ENCODE assay signal across 18 cellular contexts in the genomic region with DNA sequence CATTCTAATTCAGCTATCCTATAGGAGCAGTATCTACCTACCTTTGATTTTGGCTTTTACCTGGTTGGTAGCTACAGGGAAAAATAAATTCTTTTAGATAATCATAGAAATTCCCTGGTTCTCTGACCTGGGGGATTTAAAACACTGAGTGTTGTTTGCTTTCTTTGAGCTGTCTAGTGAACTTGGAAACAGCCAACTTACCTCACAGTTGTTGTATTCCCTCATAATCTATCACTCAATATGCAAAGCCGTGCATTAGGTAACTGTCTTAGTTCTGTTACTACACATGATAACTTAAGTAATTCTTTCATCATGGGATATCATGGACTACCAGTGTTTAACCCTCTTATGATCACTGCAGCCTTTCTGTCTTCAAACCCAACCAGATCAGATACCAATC.
DNase-seq lines count a peak whose midpoint lies in the region; ATAC-seq and TF ChIP-seq lines count a peak whose summit lies in the region.
"Had no signal": no experiment of that assay in that cellular context is flagged by ENCODE, and none has a peak within 500 bp of the region (broad histone marks: within the 10 kb centered on the region; RNA-seq: fewer than 3 reads in every experiment).

No MANE protein-coding gene starts in this region.

- intact Hi-C loops in activated T-helper 2 cell treated with anti-CD3 and anti-CD28 coated beads, Interferon-gamma antibody, Interleukin-2, Interleukin-4, amounts not matched to agents 10 μg/mL and 5 μg/mL and 100 μg/mL, durations not matched to agents 14 hours and 24 hours and 36 hours (cut with micrococcal nuclease), result no loop called here

- POLR2A ChIA-PET in RWPE1 (lab: Yijun Ruan, JAX; ENCODE audit: low non-redundant PET), result no interaction called here

- no peak overlapping the region for H3K27ac ChIP-seq in RWPE1
- H3K27ac ChIP-seq: cardiac muscle cell, esophagus muscularis mucosa had no signal

- CTCF ChIA-PET in RWPE1 (lab: Yijun Ruan, JAX), result no interaction called here

- peak; percentile 21 for ATAC-seq in HG03460 (IDR thresholded peaks at IDR 0.05; ENCODE audit: unreplicated experiment)
- ATAC-seq in stimulated activated naive B cell treated with anti-CD40 and anti-IgM and Interleukin-4, amounts not matched to agents 10 μg/mL and 1 μg/mL and 100 μg/mL, for 72 hours (replicated peaks), result no peak

- H3K27me3 Mint-ChIP-seq in activated naive CD8-positive, alpha-beta T cell, result no peaks in the 10 kb centered on the region
- no peaks in the 10 kb centered on the region for H3K27me3 Mint-ChIP-seq in activated naive CD8-positive, alpha-beta T cell treated with anti-CD3 and anti-CD28 coated beads for 36 hours
- no peaks in the 10 kb centered on the region for H3K27me3 Mint-ChIP-seq in activated T-helper 2 cell treated with anti-CD3 and anti-CD28 coated beads, Interferon-gamma antibody, Interleukin-2, Interleukin-4, amounts not matched to agents 10 μg/mL and 5 μg/mL and 100 μg/mL, durations not matched to agents 14 hours and 24 hours and 36 hours (ENCODE audit: low read depth)
- no peaks in the 10 kb centered on the region for H3K27me3 Mint-ChIP-seq in stimulated activated naive B cell treated with anti-CD40 and anti-IgM and Interleukin-4, amounts not matched to agents 10 μg/mL and 1 μg/mL and 100 μg/mL, for 72 hours

- H3K27ac Mint-ChIP-seq in activated naive CD8-positive, alpha-beta T cell, result no peak overlapping the region
- H3K27ac Mint-ChIP-seq in activated naive CD8-positive, alpha-beta T cell treated with anti-CD3 and anti-CD28 coated beads for 36 hours, result no peak overlapping the region
- peak overlapping the region; percentile 64 for H3K27ac Mint-ChIP-seq in activated T-helper 2 cell treated with anti-CD3 and anti-CD28 coated beads, Interferon-gamma antibody, Interleukin-2, Interleukin-4, amounts not matched to agents 10 μg/mL and 5 μg/mL and 100 μg/mL, durations not matched to agents 14 hours and 24 hours and 36 hours
- H3K27ac Mint-ChIP-seq in stimulated activated naive B cell treated with anti-CD40 and anti-IgM and Interleukin-4, amounts not matched to agents 10 μg/mL and 1 μg/mL and 100 μg/mL, for 72 hours, result no peak overlapping the region

- no peak for TF ChIP-seq CTCF in RWPE1 (conservative IDR thresholded peaks at IDR 0.05; ENCODE audit: low read depth)

- H3K9me3 Mint-ChIP-seq in activated naive CD8-positive, alpha-beta T cell (ENCODE audit: low read depth), result no peaks in the 10 kb centered on the region
- H3K9me3 Mint-ChIP-seq in activated naive CD8-positive, alpha-beta T cell treated with anti-CD3 and anti-CD28 coated beads for 36 hours, result no peaks in the 10 kb centered on the region
- H3K9me3 Mint-ChIP-seq in activated T-helper 2 cell treated with anti-CD3 and anti-CD28 coated beads, Interferon-gamma antibody, Interleukin-2, Interleukin-4, amounts not matched to agents 10 μg/mL and 5 μg/mL and 100 μg/mL, durations not matched to agents 14 hours and 24 hours and 36 hours, result no peaks in the 10 kb centered on the region
- no peaks in the 10 kb centered on the region for H3K9me3 Mint-ChIP-seq in stimulated activated naive B cell treated with anti-CD40 and anti-IgM and Interleukin-4, amounts not matched to agents 10 μg/mL and 1 μg/mL and 100 μg/mL, for 72 hours

- H3K4me3 Mint-ChIP-seq in activated naive CD8-positive, alpha-beta T cell, result peak overlapping the region; percentile 64
- H3K4me3 Mint-ChIP-seq in activated naive CD8-positive, alpha-beta T cell treated with anti-CD3 and anti-CD28 coated beads for 36 hours, result no peak overlapping the region
- peak overlapping the region; percentile 60 for H3K4me3 Mint-ChIP-seq in activated T-helper 2 cell treated with anti-CD3 and anti-CD28 coated beads, Interferon-gamma antibody, Interleukin-2, Interleukin-4, amounts not matched to agents 10 μg/mL and 5 μg/mL and 100 μg/mL, durations not matched to agents 14 hours and 24 hours and 36 hours (ENCODE audit: low read depth)
- H3K4me3 Mint-ChIP-seq in stimulated activated naive B cell treated with anti-CD40 and anti-IgM and Interleukin-4, amounts not matched to agents 10 μg/mL and 1 μg/mL and 100 μg/mL, for 72 hours, result peak overlapping the region; percentile 33

- peaks cover 15% of the 10 kb centered on the region for H3K4me1 Mint-ChIP-seq in activated naive CD8-positive, alpha-beta T cell (ENCODE audit: low read depth)
- peaks cover 12% of the 10 kb centered on the region for H3K4me1 Mint-ChIP-seq in activated naive CD8-positive, alpha-beta T cell treated with anti-CD3 and anti-CD28 coated beads for 36 hours
- peaks cover 18% of the 10 kb centered on the region for H3K4me1 Mint-ChIP-seq in activated T-helper 2 cell treated with anti-CD3 and anti-CD28 coated beads, Interferon-gamma antibody, Interleukin-2, Interleukin-4, amounts not matched to agents 10 μg/mL and 5 μg/mL and 100 μg/mL, durations not matched to agents 14 hours and 24 hours and 36 hours (ENCODE audit: low read depth)
- H3K4me1 Mint-ChIP-seq in stimulated activated naive B cell treated with anti-CD40 and anti-IgM and Interleukin-4, amounts not matched to agents 10 μg/mL and 1 μg/mL and 100 μg/mL, for 72 hours, result peaks cover 12% of the 10 kb centered on the region in 2 donors

- DNase-seq in activated naive CD8-positive, alpha-beta T cell treated with anti-CD3 and anti-CD28 coated beads for 36 hours, result no peak
- DNase-seq in activated T-helper 2 cell treated with anti-CD3 and anti-CD28 coated beads, Interferon-gamma antibody, Interleukin-2, Interleukin-4, amounts not matched to agents 10 μg/mL and 5 μg/mL and 100 μg/mL, durations not matched to agents 14 hours and 24 hours and 36 hours (ENCODE audit: low spot score), result no peak
- no peak for DNase-seq in stimulated activated naive B cell treated with anti-CD40 and anti-IgM and Interleukin-4, amounts not matched to agents 10 μg/mL and 1 μg/mL and 100 μg/mL, for 72 hours
- DNase-seq in RWPE1 (ENCODE audit: low spot score) (no peak), NCI-H2171 (lab: John Stamatoyannopoulos, UW) (no peak), globus pallidus (ENCODE audit: low spot score) (no peak)
- DNase-seq: amniotic stem cell, HCEC 1CT, Kasumi-1, NCI-H1105 treated with DMSO at 0.1 percent for 48 hours, NCI-H2107, NCI-H524 treated with DMSO at 0.1 percent for 48 hours, right lobe of liver, SHP77 had no signal

- peaks cover 25% of the 10 kb centered on the region for H3K36me3 Mint-ChIP-seq in activated naive CD8-positive, alpha-beta T cell
- peaks cover 39% of the 10 kb centered on the region for H3K36me3 Mint-ChIP-seq in activated naive CD8-positive, alpha-beta T cell treated with anti-CD3 and anti-CD28 coated beads for 36 hours
- peaks cover 52% of the 10 kb centered on the region for H3K36me3 Mint-ChIP-seq in activated T-helper 2 cell treated with anti-CD3 and anti-CD28 coated beads, Interferon-gamma antibody, Interleukin-2, Interleukin-4, amounts not matched to agents 10 μg/mL and 5 μg/mL and 100 μg/mL, durations not matched to agents 14 hours and 24 hours and 36 hours (ENCODE audit: low read depth)
- peaks cover 25 to 53% of the 10 kb centered on the region in 2 donors for H3K36me3 Mint-ChIP-seq in stimulated activated naive B cell treated with anti-CD40 and anti-IgM and Interleukin-4, amounts not matched to agents 10 μg/mL and 1 μg/mL and 100 μg/mL, for 72 hours
